Comparison of ENCODE assay signal across 20 cellular contexts in the genomic region with DNA sequence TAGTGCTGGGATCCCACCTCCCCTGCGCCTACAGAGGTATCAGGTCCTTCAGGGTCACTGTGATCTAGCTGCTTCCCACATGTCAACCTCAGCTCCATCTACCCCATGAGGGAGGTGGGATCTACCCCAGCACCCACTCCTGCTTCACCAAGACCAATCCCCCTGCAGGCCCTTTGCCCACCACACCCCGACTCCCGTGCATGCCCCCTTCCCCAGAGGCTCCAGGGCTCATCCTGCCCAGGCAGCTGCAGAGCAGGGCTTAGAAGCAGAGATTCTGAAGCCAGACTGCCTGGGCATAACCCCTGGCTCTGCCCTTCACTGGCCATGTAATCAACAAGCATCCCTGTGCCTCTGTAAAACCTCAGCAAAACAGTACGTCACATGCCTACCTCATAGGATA. TPM values are rescaled to one million over a fixed set of nuclear protein-coding genes. Genes with fewer than 3 reads are reported as not detected.
DNase-seq lines count a peak whose midpoint lies in the region; ATAC-seq, FAIRE-seq and TF ChIP-seq lines count a peak whose summit lies in the region.
"Had no signal": no experiment of that assay in that cellular context is flagged by ENCODE, and none has a peak within 500 bp of the region (broad histone marks: within the 10 kb centered on the region; RNA-seq: fewer than 3 reads in every experiment).

No MANE protein-coding gene starts in this region.

- no peaks in the 10 kb centered on the region for H3K4me1 Mint-ChIP-seq in endodermal cell

- peaks cover 28% of the 10 kb centered on the region for H3K27me3 Mint-ChIP-seq in endodermal cell (ENCODE audit: insufficient read depth)

- DNase-seq in RWPE2 (ENCODE audit: low spot score), result peak; percentile 43
- peak; percentile 31 for DNase-seq in endodermal cell
- DNase-seq in T-helper 1 cell, result no peak
- DNase-seq in urothelium cell line (ENCODE audit: low spot score), result no peak
- DNase-seq in NCI-H1436 (lab: John Stamatoyannopoulos, UW), result no peak
- DNase-seq: Caco-2; CD4-positive, alpha-beta T cell; GM23248; HCEC 1CT had no signal

- H3K4me2 ChIP-seq in BLaER1 treated with 17β-estradiol and CSF1 and Interleukin-3, amounts not matched to agents 10 nM and 100 nM, result peak overlapping the region in 9 of 11 experiments; percentile 71 to 93 (median 86); a peak in 17 of 22 replicates

- peaks cover 18 to 91% (median 77%) of the 10 kb centered on the region in 10 experiments for H3K4me1 ChIP-seq in BLaER1 treated with 17β-estradiol and CSF1 and Interleukin-3, amounts not matched to agents 10 nM and 100 nM
- H3K4me1 ChIP-seq in RWPE2 (ENCODE audit: insufficient read depth, poor library complexity, severe bottlenecking) (no peaks in the 10 kb centered on the region), endodermal cell (ENCODE audit: control insufficient read depth, insufficient read depth, low read length) (no peaks in the 10 kb centered on the region)
- H3K4me1 ChIP-seq: Caco-2 had no signal

- H3K9ac ChIP-seq in BLaER1 treated with 17β-estradiol and CSF1 and Interleukin-3, amounts not matched to agents 10 nM and 100 nM, result peak overlapping the region in 1 of 11 experiments; percentile 54; a peak in 1 of 22 replicates
- no peak overlapping the region for H3K9ac ChIP-seq in endodermal cell (ENCODE audit: extremely low read depth, low read length, poor library complexity, severe bottlenecking)
- H3K9ac ChIP-seq: GM23248 had no signal

- ATAC-seq in RWPE2 (ENCODE audit: low read depth), result no peak

- no peaks in the 10 kb centered on the region for H3K27me3 ChIP-seq in BLaER1 treated with 17β-estradiol and CSF1 and Interleukin-3, amounts not matched to agents 10 nM and 100 nM
- H3K27me3 ChIP-seq in RWPE2 (ENCODE audit: insufficient read depth, poor library complexity, severe bottlenecking) (no peaks in the 10 kb centered on the region), endodermal cell (ENCODE audit: control insufficient read depth, insufficient read depth, low read length, poor library complexity, severe bottlenecking) (peaks cover 12% of the 10 kb centered on the region)

- no peaks in the 10 kb centered on the region for H3K9me3 ChIP-seq in BLaER1 treated with 17β-estradiol and CSF1 and Interleukin-3, amounts not matched to agents 10 nM and 100 nM (replicated peaks in 1 of 11)
- H3K9me3 ChIP-seq in RWPE2 (ENCODE audit: severe bottlenecking) (no peaks in the 10 kb centered on the region), endodermal cell (ENCODE audit: control insufficient read depth, low read length) (no peaks in the 10 kb centered on the region)
- H3K9me3 ChIP-seq: Caco-2 had no signal

- no peaks in the 10 kb centered on the region for H3K36me3 Mint-ChIP-seq in endodermal cell (ENCODE audit: low read depth)

- no peaks in the 10 kb centered on the region for H3K9me3 Mint-ChIP-seq in endodermal cell
- H3K9me3 Mint-ChIP-seq: CD4-positive, alpha-beta T cell; IgD-negative memory B cell had no signal

- no peak overlapping the region for H3K4me3 Mint-ChIP-seq in endodermal cell
- H3K4me3 Mint-ChIP-seq: B cell; CD4-positive, alpha-beta T cell had no signal

- no peak overlapping the region for H3K27ac Mint-ChIP-seq in endodermal cell
- H3K27ac Mint-ChIP-seq: B cell; CD4-positive, alpha-beta T cell; IgD-negative memory B cell had no signal

- no peaks in the 10 kb centered on the region for H3K36me3 ChIP-seq in BLaER1 treated with 17β-estradiol and CSF1 and Interleukin-3, amounts not matched to agents 10 nM and 100 nM
- no peaks in the 10 kb centered on the region for H3K36me3 ChIP-seq in RWPE2 (ENCODE audit: low read depth)
- no peaks in the 10 kb centered on the region for H3K36me3 ChIP-seq in endodermal cell (ENCODE audit: control insufficient read depth, insufficient read depth, low read length)

- TF ChIP-seq CTCF in RWPE2 (IDR thresholded peaks at IDR 0.05; ENCODE audit: poor library complexity, severe bottlenecking) (no peak), endodermal cell (conservative IDR thresholded peaks at IDR 0.05) (no peak)

- no peaks in the 10 kb centered on the region for H4K20me1 ChIP-seq in BLaER1 treated with 17β-estradiol and CSF1 and Interleukin-3, amounts not matched to agents 10 nM and 100 nM

- no peak for FAIRE-seq in urothelium cell line (lab: Jason Lieb, UNC)
- FAIRE-seq: D721Med, G401.6, GM12891, GM18507, H54, HepG2 had no signal

- WGBS in endodermal cell (ENCODE audit: insufficient coverage in 1 of 2, insufficient read length in 1 of 2), 2 experiments, result 90% methylated on average over 1 to 4 of the region's 4 CpGs

- no peak overlapping the region for H3K4me3 ChIP-seq in BLaER1 treated with 17β-estradiol and CSF1 and Interleukin-3, amounts not matched to agents 10 nM and 100 nM
- H3K4me3 ChIP-seq in RWPE2 (ENCODE audit: severe bottlenecking), result no peak overlapping the region
- H3K4me3 ChIP-seq in endodermal cell (ENCODE audit: low read length), result no peak overlapping the region
- H3K4me3 ChIP-seq: GM23248 had no signal

- H3K27ac ChIP-seq in BLaER1 treated with 17β-estradiol and CSF1 and Interleukin-3, amounts not matched to agents 10 nM and 100 nM, result no peak overlapping the region
- H3K27ac ChIP-seq in RWPE2 (ENCODE audit: poor library complexity, severe bottlenecking) (no peak overlapping the region), endodermal cell (ENCODE audit: low read depth, low read length) (no peak overlapping the region)
- H3K27ac ChIP-seq: C4-2B, GM23248 had no signal

RNA-seq across cellular contexts. Expression of a gene that starts 17.5 kb away (rescaled TPM):
- total RNA-seq in endodermal cell, result 1 to 10 TPM; 1.3 to 2.8 TPM
- 17.6 TPM for polyA plus RNA-seq in endodermal cell (2013, experiment 1 of 2)
- polyA plus RNA-seq in endodermal cell (2013, experiment 2 of 2), result 13.1 TPM
- polyA plus RNA-seq: IgD-negative memory B cell had no signal

RNA-seq across cellular contexts. Expression of a gene that starts 25.7 kb away (rescaled TPM):
- total RNA-seq in endodermal cell, result 10 to 100 TPM; 24.8 to 27.2 TPM
- 46.3 TPM for polyA plus RNA-seq in endodermal cell (2013, experiment 1 of 2)
- polyA plus RNA-seq in endodermal cell (2013, experiment 2 of 2), result 38.0 TPM

RNA-seq across cellular contexts. Expression of a gene that starts 25.9 kb away (rescaled TPM):
- 100 to 1,000 TPM; 123 to 163 TPM for total RNA-seq in endodermal cell
- 107 TPM for polyA plus RNA-seq in endodermal cell (2013, experiment 1 of 2)
- 105 TPM for polyA plus RNA-seq in endodermal cell (2013, experiment 2 of 2)

RNA-seq across cellular contexts. Expression of a gene that starts 29.7 kb away (rescaled TPM):
- total RNA-seq in endodermal cell, result 1 to 10 TPM; 5.7 to 6.8 TPM
- 13.2 TPM for polyA plus RNA-seq in endodermal cell (2013, experiment 1 of 2)
- polyA plus RNA-seq in endodermal cell (2013, experiment 2 of 2), result 12.2 TPM
- total RNA-seq: A172 had no signal

RNA-seq across cellular contexts. Expression of a gene that starts 33.5 kb away (rescaled TPM):
- total RNA-seq in endodermal cell, result 10 to 100 TPM; 31.0 to 31.8 TPM
- polyA plus RNA-seq in endodermal cell (2013, experiment 1 of 2), result 65.4 TPM
- 55.9 TPM for polyA plus RNA-seq in endodermal cell (2013, experiment 2 of 2)

Comparison
In these comparisons a context has a peak if more than half of its experiments do, and no peak if none do; other contexts are left out.
1. DNase-seq: peak in RWPE2 (single experiment) and endodermal cell (single experiment); none in T-helper 1 cell (0 of 5), urothelium cell line (single experiment) and NCI-H1436 (single experiment).